ENCODE assay signal across 19 cellular contexts in the genomic region with DNA sequence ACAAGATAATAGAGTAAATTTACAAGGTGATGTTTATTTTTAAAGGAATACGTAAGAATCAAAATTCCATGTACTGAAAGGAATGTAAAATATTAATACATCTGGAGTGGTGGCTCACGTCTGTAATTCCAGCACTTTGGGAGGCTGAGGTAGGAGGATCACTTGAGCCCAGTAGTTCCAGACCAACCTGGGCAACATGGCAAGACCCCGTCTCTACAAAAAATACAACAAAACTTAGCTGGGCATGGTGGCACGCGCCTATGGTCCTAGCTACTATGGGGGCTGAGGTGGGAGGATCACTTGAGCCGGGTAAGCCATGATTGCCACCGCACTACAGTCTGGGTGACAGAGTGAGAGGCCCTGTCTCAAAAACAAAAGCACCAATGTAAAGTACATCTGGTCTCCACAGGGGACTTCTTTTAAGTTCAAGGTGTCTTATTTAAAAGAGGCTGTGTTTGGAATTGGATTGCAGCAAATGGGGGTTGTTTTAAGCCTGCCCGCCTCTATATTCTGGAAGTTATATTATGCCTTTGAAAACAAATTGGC.
"Had no signal": no experiment of that assay in that cellular context is flagged by ENCODE, and none has a peak within 500 bp of the region (broad histone marks: within the 10 kb centered on the region; RNA-seq: fewer than 3 reads in every experiment).

No MANE protein-coding gene starts in this region.

- DNase-seq: activated CD4-positive, alpha-beta T cell treated with anti-CD3 and anti-CD28 coated beads for 1 hour; activated CD4-positive, alpha-beta T cell treated with anti-CD3 and anti-CD28 coated beads, Interleukin-2, amount 50 U/mL, for 1 hour; activated CD8-positive, alpha-beta T cell treated with anti-CD3 and anti-CD28 coated beads for 36 hours; activated gamma-delta T cell treated with Interleukin-2 at 50 U/mL for 16 hours; activated T-cell treated with anti-CD3 and anti-CD28 coated beads, Interleukin-2, amount 50 U/mL, for 4 hours; central memory CD4-positive, alpha-beta T cell; foreskin keratinocyte; heart right ventricle; natural killer cell; occipital lobe; psoas muscle; stimulated activated CD4-positive, alpha-beta T cell treated with anti-CD3 and anti-CD28 coated beads, Interleukin-1b, Interleukin-23, amount 100 ng/mL, for 48 hours; stimulated activated CD4-positive, alpha-beta T cell treated with anti-CD3 and anti-CD28 coated beads, Interleukin-4, amount 100 ng/mL, for 4 hours; stimulated activated CD8-positive, alpha-beta memory T cell treated with anti-CD3 and anti-CD28 coated beads, Interleukin-4, amount 100 ng/mL, for 48 hours; T-helper 2 cell had no signal

- H3K36me3 Mint-ChIP-seq: natural killer cell had no signal

- H3K9me3 Mint-ChIP-seq: activated T-cell treated with anti-CD3 and anti-CD28 coated beads, Interleukin-2, amount 50 U/mL, for 4 hours; activated T-helper 17 cell treated with anti-CD3 and anti-CD28 coated beads, Interleukin-2, amount 50 U/mL, for 72 hours; neural progenitor cell had no signal

- H3K27ac Mint-ChIP-seq: activated CD8-positive, alpha-beta T cell treated with anti-CD3 and anti-CD28 coated beads for 36 hours; activated T-helper 17 cell treated with anti-CD3 and anti-CD28 coated beads, Interleukin-2, amount 50 U/mL, for 72 hours; natural killer cell; neural progenitor cell; stimulated activated memory B cell treated with anti-CD40 and anti-IgM and Interleukin-4, amounts not matched to agents 10 μg/mL and 1 μg/mL and 100 μg/mL, for 72 hours had no signal

- H3K27me3 Mint-ChIP-seq: activated CD8-positive, alpha-beta T cell treated with anti-CD3 and anti-CD28 coated beads for 36 hours; activated T-helper 17 cell treated with anti-CD3 and anti-CD28 coated beads, Interleukin-2, amount 50 U/mL, for 72 hours; stimulated activated memory B cell treated with anti-CD40 and anti-IgM and Interleukin-4, amounts not matched to agents 10 μg/mL and 1 μg/mL and 100 μg/mL, for 72 hours had no signal

- H3K4me3 Mint-ChIP-seq: activated CD8-positive, alpha-beta T cell treated with anti-CD3 and anti-CD28 coated beads for 36 hours; activated T-cell treated with anti-CD3 and anti-CD28 coated beads, Interleukin-2, amount 50 U/mL, for 4 hours; activated T-helper 17 cell treated with anti-CD3 and anti-CD28 coated beads, Interleukin-2, amount 50 U/mL, for 72 hours; natural killer cell; neural progenitor cell; stimulated activated memory B cell treated with anti-CD40 and anti-IgM and Interleukin-4, amounts not matched to agents 10 μg/mL and 1 μg/mL and 100 μg/mL, for 72 hours had no signal

- ATAC-seq: activated CD8-positive, alpha-beta T cell treated with anti-CD3 and anti-CD28 coated beads for 36 hours; activated naive CD4-positive, alpha-beta T cell treated with anti-CD3 and anti-CD28 coated beads, Interleukin-2, amount 50 U/mL, for 72 hours; activated T-cell treated with anti-CD3 and anti-CD28 coated beads, Interleukin-2, amount 50 U/mL, for 4 hours; activated T-helper 17 cell treated with anti-CD3 and anti-CD28 coated beads, Interleukin-2, amount 50 U/mL, for 72 hours; foreskin keratinocyte; heart right ventricle; natural killer cell; psoas muscle; stimulated activated memory B cell treated with anti-CD40 and anti-IgM and Interleukin-4, amounts not matched to agents 10 μg/mL and 1 μg/mL and 100 μg/mL, for 72 hours had no signal
